1 cellular context compared by ENCODE assay signal in the genomic region with DNA sequence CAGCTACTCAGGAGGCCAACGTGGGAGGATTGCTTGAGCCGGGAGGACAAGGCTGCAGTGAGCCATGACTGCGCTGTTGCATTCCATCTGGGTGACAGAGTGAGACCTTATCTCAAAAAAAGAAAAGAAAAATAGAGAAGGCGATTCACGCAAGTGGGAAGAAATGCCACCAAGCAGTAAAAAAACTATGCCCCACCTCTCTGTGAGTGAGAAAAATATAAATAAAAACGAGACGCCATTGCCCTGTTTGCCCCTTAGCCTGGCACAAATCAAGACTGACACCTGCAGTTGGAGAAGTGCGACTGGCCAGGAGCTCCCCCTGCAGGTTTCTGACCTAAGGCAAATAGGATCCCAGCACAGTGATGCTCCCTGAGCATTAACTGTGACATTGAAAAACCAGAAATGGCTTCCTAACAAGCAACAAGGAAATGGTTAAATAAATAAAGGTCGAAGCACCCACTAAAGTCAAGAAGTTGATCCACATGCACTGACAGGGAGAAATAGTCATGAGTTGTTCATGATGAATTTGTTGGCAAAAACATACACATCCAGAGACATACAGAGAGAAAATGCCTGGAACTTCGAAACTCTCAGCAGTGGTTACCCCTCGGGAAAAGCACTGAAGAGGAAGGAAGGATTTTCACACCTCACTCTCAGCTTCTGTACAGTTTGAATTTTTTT.
TF ChIP-seq lines count a peak whose summit lies in the region.

No MANE protein-coding gene starts in this region.

TF ChIP-seq in GM23338, 12 proteins besides CTCF, POLR2A, EP300 and RAD21 (continued from another document):
- no peak for TF ChIP-seq REST (IDR thresholded peaks at IDR 0.05; ENCODE audit: unreplicated experiment)
- TF ChIP-seq POLR2AphosphoS5 (IDR thresholded peaks at IDR 0.05; ENCODE audit: low read depth): no peak
